ENCODE assay signal across 8 cellular contexts in genomic region chr1:209190591-209191241, GRCh38.
DNase-seq lines count a peak whose midpoint lies in the region; ATAC-seq lines count a peak whose summit lies in the region.

No MANE protein-coding gene starts in this region.

- H3K36me3 ChIP-seq in trophoblast cell (ENCODE audit: control insufficient read depth in 1 of 2, insufficient read depth in 2 of 2, low read length in 2 of 2): no peaks in the 10 kb centered on the region

- no peak overlapping the region for H3K4me3 ChIP-seq in trophoblast cell (ENCODE audit: low read depth, low read length)

- H4K8ac ChIP-seq in trophoblast cell (ENCODE audit: low read depth, low read length): no peak overlapping the region

- no peak overlapping the region for H2AFZ ChIP-seq in trophoblast cell (ENCODE audit: insufficient read depth, low read length, poor library complexity)

- H2BK5ac ChIP-seq in trophoblast cell (ENCODE audit: low read depth, low read length, poor library complexity): no peak overlapping the region

- no peaks in the 10 kb centered on the region for H3K79me2 ChIP-seq in trophoblast cell (ENCODE audit: control insufficient read depth, insufficient read depth, low read length, poor library complexity)

- peak; percentile 98 for ATAC-seq in GM21529 (IDR thresholded peaks at IDR 0.05; ENCODE audit: unreplicated experiment)
- peak; percentile 63 for ATAC-seq in esophagus mucosa

- H2BK12ac ChIP-seq in trophoblast cell (ENCODE audit: low read length): no peak overlapping the region

- peaks cover 0 to 2% of the 10 kb centered on the region in 2 experiments for H3K4me1 ChIP-seq in trophoblast cell (ENCODE audit: control insufficient read depth in 1 of 2, insufficient read depth in 2 of 2, low read length in 2 of 2)

- H3K23ac ChIP-seq in trophoblast cell (ENCODE audit: low read length): no peak overlapping the region

- H3K27ac ChIP-seq in trophoblast cell (ENCODE audit: low read depth, low read length): peak overlapping the region; percentile 44

- no peaks in the 10 kb centered on the region for H3K79me1 ChIP-seq in trophoblast cell (ENCODE audit: low read length)

- no peak overlapping the region for H4K12ac ChIP-seq in trophoblast cell (ENCODE audit: low read depth, low read length)

- H2BK120ac ChIP-seq in trophoblast cell (ENCODE audit: insufficient read depth, low read length, poor library complexity): no peak overlapping the region

- peaks cover 4% of the 10 kb centered on the region for H3K9me3 ChIP-seq in trophoblast cell (ENCODE audit: insufficient read depth, low read depth, low read length)

- no peak overlapping the region for H3K4me2 ChIP-seq in trophoblast cell (ENCODE audit: low read length)

- H3K27me3 ChIP-seq in trophoblast cell (ENCODE audit: insufficient read depth, low read length): no peaks in the 10 kb centered on the region

- H3K18ac ChIP-seq in trophoblast cell (ENCODE audit: low read length): no peak overlapping the region

- H3K14ac ChIP-seq in trophoblast cell (ENCODE audit: low read length): no peak overlapping the region

- H4K91ac ChIP-seq in trophoblast cell (ENCODE audit: low read depth, low read length): no peak overlapping the region

- H2AK5ac ChIP-seq in trophoblast cell (ENCODE audit: low read length): no peak overlapping the region

- WGBS in trophoblast cell (ENCODE audit: extremely low coverage, insufficient coverage, insufficient read length): no CpG with 5 or more reads among the region's 12 CpGs

- peak; percentile 12 for DNase-seq in activated T-cell treated with anti-CD3 and anti-CD28 coated beads for 48 hours (ENCODE audit: low read depth)
- no peak for DNase-seq in activated T-cell treated with anti-CD3 and anti-CD28 coated beads, Interleukin-2, amount 50 U/mL, for 1 hour
- DNase-seq in HuH-7 (ENCODE audit: low spot score): peak; percentile 36
- DNase-seq in RPMI7951 (ENCODE audit: low read depth): peak; percentile 61
- DNase-seq in trophoblast cell: peak; percentile 50 to 72
- no peak for DNase-seq in NCI-H345 treated with DMSO at 0.1 percent for 48 hours (lab: John Stamatoyannopoulos, UW; ENCODE audit: unreplicated experiment)

- no peak overlapping the region for H3K4ac ChIP-seq in trophoblast cell (ENCODE audit: low read depth, low read length)

- H3K9ac ChIP-seq in trophoblast cell (ENCODE audit: low read length): no peak overlapping the region

Comparison
In these comparisons a context has a peak if more than half of its experiments do, and no peak if none do; other contexts are left out.
1. DNase-seq: peak in activated T-cell treated with anti-CD3 and anti-CD28 coated beads for 48 hours (single experiment), HuH-7 (single experiment), RPMI7951 (single experiment) and trophoblast cell (2 of 2); none in activated T-cell treated with anti-CD3 and anti-CD28 coated beads, Interleukin-2, amount 50 U/mL, for 1 hour (single experiment) and NCI-H345 treated with DMSO at 0.1 percent for 48 hours (single experiment).